In genomic region chr15:70763120-70763949, GRCh38 we compare ENCODE assay signal across 8 cellular contexts. TPM values are rescaled to one million over a fixed set of nuclear protein-coding genes. Genes with fewer than 3 reads are reported as not detected.
DNase-seq lines count a peak whose midpoint lies in the region; ATAC-seq, FAIRE-seq and TF ChIP-seq lines count a peak whose summit lies in the region.

A gene with protein sequence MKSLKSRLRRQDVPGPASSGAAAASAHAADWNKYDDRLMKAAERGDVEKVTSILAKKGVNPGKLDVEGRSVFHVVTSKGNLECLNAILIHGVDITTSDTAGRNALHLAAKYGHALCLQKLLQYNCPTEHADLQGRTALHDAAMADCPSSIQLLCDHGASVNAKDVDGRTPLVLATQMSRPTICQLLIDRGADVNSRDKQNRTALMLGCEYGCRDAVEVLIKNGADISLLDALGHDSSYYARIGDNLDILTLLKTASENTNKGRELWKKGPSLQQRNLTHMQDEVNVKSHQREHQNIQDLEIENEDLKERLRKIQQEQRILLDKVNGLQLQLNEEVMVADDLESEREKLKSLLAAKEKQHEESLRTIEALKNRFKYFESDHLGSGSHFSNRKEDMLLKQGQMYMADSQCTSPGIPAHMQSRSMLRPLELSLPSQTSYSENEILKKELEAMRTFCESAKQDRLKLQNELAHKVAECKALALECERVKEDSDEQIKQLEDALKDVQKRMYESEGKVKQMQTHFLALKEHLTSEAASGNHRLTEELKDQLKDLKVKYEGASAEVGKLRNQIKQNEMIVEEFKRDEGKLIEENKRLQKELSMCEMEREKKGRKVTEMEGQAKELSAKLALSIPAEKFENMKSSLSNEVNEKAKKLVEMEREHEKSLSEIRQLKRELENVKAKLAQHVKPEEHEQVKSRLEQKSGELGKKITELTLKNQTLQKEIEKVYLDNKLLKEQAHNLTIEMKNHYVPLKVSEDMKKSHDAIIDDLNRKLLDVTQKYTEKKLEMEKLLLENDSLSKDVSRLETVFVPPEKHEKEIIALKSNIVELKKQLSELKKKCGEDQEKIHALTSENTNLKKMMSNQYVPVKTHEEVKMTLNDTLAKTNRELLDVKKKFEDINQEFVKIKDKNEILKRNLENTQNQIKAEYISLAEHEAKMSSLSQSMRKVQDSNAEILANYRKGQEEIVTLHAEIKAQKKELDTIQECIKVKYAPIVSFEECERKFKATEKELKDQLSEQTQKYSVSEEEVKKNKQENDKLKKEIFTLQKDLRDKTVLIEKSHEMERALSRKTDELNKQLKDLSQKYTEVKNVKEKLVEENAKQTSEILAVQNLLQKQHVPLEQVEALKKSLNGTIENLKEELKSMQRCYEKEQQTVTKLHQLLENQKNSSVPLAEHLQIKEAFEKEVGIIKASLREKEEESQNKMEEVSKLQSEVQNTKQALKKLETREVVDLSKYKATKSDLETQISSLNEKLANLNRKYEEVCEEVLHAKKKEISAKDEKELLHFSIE (N-terminal part only) (minus strand): TSS chr15:70763558. CDS start chr15:70763407, 151 bp downstream.

- TF ChIP-seq CTCF in lower leg skin (IDR thresholded peaks at IDR 0.05): no peak

- H3K4me3 ChIP-seq in lower leg skin (ENCODE audit: low read depth, poor library complexity, severe bottlenecking): peak within 1 kb of the TSS; percentile 80

- peak; percentile 90 for ATAC-seq in HG03460 (IDR thresholded peaks at IDR 0.05; ENCODE audit: unreplicated experiment)

- peak; percentile 90 for FAIRE-seq in GM19239 (lab: Jason Lieb, UNC)

- peak in 1 of 2 donors; percentile 88 for TF ChIP-seq POLR2A in lower leg skin (IDR thresholded peaks at IDR 0.05)

- DNase-seq in AG08396 (ENCODE audit: low spot score): peak; percentile 97
- DNase-seq in GM19239 (ENCODE audit: insufficient read length, low spot score): peak; percentile 74
- DNase-seq in NCI-H69 (lab: John Stamatoyannopoulos, UW): peak; percentile 85
- DNase-seq in activated CD8-positive, alpha-beta memory T cell treated with anti-CD3 and anti-CD28 coated beads for 24 hours: peak; percentile 92
- DNase-seq in effector CD8-positive, alpha-beta T cell (lab: John Stamatoyannopoulos, UW): peak; percentile 42
- peak; percentile 96 to 99 for DNase-seq in lower leg skin (ENCODE audit: low spot score in 2 of 2)
- DNase-seq in stimulated activated CD4-positive, alpha-beta T cell treated with anti-CD3 and anti-CD28 coated beads, Interleukin-4, amount 100 ng/mL, for 1 hour: peak; percentile 76

- WGBS in lower leg skin, 2 donors: 0% methylated on average over 55 to 70 of the region's 79 CpGs

- intact Hi-C loops in lower leg skin (cut with DNase I; ENCODE audit: low total_unique reads): no loop called here

RNA-seq across cellular contexts. Expression of the gene that starts here (rescaled TPM):
- total RNA-seq in lower leg skin: 10 to 100 TPM; 37.8 to 47.3 (median 42.1) TPM

Comparison
In these comparisons a context has a peak if more than half of its experiments do, and no peak if none do; other contexts are left out.
1. Peak in every context shown above with its lines: DNase-seq, ATAC-seq and H3K4me3 ChIP-seq.
2. DNase-seq: peak in every context shown above with its lines; median percentile 98 in lower leg skin; 97 in AG08396; 92 in activated CD8-positive, alpha-beta memory T cell treated with anti-CD3 and anti-CD28 coated beads for 24 hours; 85 in NCI-H69; 76 in stimulated activated CD4-positive, alpha-beta T cell treated with anti-CD3 and anti-CD28 coated beads, Interleukin-4, amount 100 ng/mL, for 1 hour; 74 in GM19239; 42 in effector CD8-positive, alpha-beta T cell.